In the genomic region with DNA sequence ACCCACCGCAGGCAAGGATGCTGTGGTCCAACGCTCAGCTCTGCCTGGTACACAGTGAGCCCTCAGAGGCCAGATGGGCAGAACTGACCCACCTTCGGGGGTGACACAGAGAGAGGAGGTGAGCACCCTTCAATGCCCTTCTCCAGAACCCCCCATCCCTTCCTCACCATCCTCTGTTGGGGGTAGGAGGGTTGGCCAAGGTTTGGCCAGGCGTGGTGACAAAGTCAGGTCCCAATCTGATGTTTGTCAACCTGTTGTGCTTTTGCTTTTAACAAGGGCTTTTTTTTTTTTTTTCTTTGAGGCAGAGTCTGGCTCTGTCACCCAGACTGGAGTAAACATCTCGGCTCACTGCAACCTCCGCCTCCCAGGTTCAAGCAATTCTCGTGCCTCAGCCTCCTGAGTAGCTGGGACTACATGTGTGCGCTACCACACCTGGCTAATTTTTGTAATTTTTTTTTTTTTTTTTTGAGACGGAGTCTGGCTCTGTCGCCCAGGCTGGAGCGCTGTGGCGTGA, we compare ENCODE assay signal across 17 cellular contexts. TPM values are rescaled to one million over a fixed set of nuclear protein-coding genes. Genes with fewer than 3 reads are reported as not detected.
A peak's percentile ranks its signal among the peaks of the same experiment; 100 is the strongest.
DNase-seq lines count a peak whose midpoint lies in the region; ATAC-seq and TF ChIP-seq lines count a peak whose summit lies in the region.
"Had no signal": no experiment of that assay in that cellular context is flagged by ENCODE, and none has a peak within 500 bp of the region (broad histone marks: within the 10 kb centered on the region; RNA-seq: fewer than 3 reads in every experiment).

No MANE protein-coding gene starts in this region.

- no peak overlapping the region for H2BK5ac ChIP-seq in IMR-90 (ENCODE audit: low read depth, low read length, poor library complexity, severe bottlenecking)
- no peak overlapping the region for H2BK5ac ChIP-seq in H9 (ENCODE audit: insufficient read length, low read length)

- H4K20me1 ChIP-seq in IMR-90 (ENCODE audit: insufficient read depth, low read length) (peaks cover 14% of the 10 kb centered on the region), H9 (ENCODE audit: control insufficient read depth, insufficient read depth, insufficient read length) (no peaks in the 10 kb centered on the region)

- H3K4ac ChIP-seq in IMR-90 (ENCODE audit: low read depth, low read length), result peak overlapping the region; percentile 8
- H3K4ac ChIP-seq in H9 (ENCODE audit: low read depth, low read length), result no peak overlapping the region

- H3K9ac ChIP-seq in IMR-90 (ENCODE audit: low read depth, low read length), result no peak overlapping the region
- H3K9ac ChIP-seq in H9 (ENCODE audit: extremely low read depth, insufficient read length, low read length), result no peak overlapping the region

- TF ChIP-seq CTCF in IMR-90 (conservative IDR thresholded peaks at IDR 0.05; ENCODE audit: low read depth, low read length) (no peak), ascending aorta (IDR thresholded peaks at IDR 0.05) (no peak), H9 (conservative IDR thresholded peaks at IDR 0.05) (no peak)

- ATAC-seq in IMR-90 (ENCODE audit: low read depth) (no peak), GM21786 (IDR thresholded peaks at IDR 0.05; ENCODE audit: unreplicated experiment) (no peak)
- peak; percentile 2 to 5 for ATAC-seq in stimulated activated naive B cell treated with anti-CD40 and anti-IgM and Interleukin-4, amounts not matched to agents 10 μg/mL and 1 μg/mL and 100 μg/mL, for 72 hours (replicated peaks)
- ATAC-seq: effector memory CD8-positive, alpha-beta T cell had no signal

- H3K23ac ChIP-seq in IMR-90 (ENCODE audit: low read depth, low read length), result no peak overlapping the region; the same call in 1 of the 2 replicates
- H3K23ac ChIP-seq in H9 (ENCODE audit: insufficient read length, low read depth, low read length), result no peak overlapping the region

- H3K4me3 ChIP-seq in IMR-90 (ENCODE audit: insufficient read depth, low read depth, low read length), result no peak overlapping the region
- H3K4me3 ChIP-seq in ascending aorta, result no peak overlapping the region
- H3K4me3 ChIP-seq: adrenal gland, uterus had no signal

- H3K27me3 Mint-ChIP-seq in activated CD4-positive, alpha-beta T cell treated with anti-CD3 and anti-CD28 coated beads, Interleukin-2, amount 10 ng/mL, durations not matched to agents 7 days and 5 days, result no peaks in the 10 kb centered on the region
- H3K27me3 Mint-ChIP-seq in stimulated activated naive B cell treated with anti-CD40 and anti-IgM and Interleukin-4, amounts not matched to agents 10 μg/mL and 1 μg/mL and 100 μg/mL, for 72 hours, result no peaks in the 10 kb centered on the region
- peaks cover 11% of the 10 kb centered on the region for H3K27me3 Mint-ChIP-seq in H9 (ENCODE audit: low read depth)

- H3K18ac ChIP-seq in IMR-90 (ENCODE audit: low read depth, low read length), result peak overlapping the region; percentile 20; the same call in 1 of the 2 replicates
- H3K18ac ChIP-seq in H9 (ENCODE audit: insufficient read length, low read depth, low read length), result no peak overlapping the region

- H3K36me3 Mint-ChIP-seq in activated CD4-positive, alpha-beta T cell treated with anti-CD3 and anti-CD28 coated beads, Interleukin-2, amount 10 ng/mL, durations not matched to agents 7 days and 5 days (ENCODE audit: low read depth), result peaks cover 6% of the 10 kb centered on the region
- peaks cover 48 to 54% of the 10 kb centered on the region in 2 donors for H3K36me3 Mint-ChIP-seq in stimulated activated naive B cell treated with anti-CD40 and anti-IgM and Interleukin-4, amounts not matched to agents 10 μg/mL and 1 μg/mL and 100 μg/mL, for 72 hours
- H3K36me3 Mint-ChIP-seq in H9 (ENCODE audit: insufficient read depth in 1 of 3, low read depth in 3 of 3), result no peaks in the 10 kb centered on the region

- H2AFZ ChIP-seq in IMR-90 (replicated peaks; ENCODE audit: low read length, poor library complexity) (no peak overlapping the region), H9 (ENCODE audit: low read length) (no peak overlapping the region)

- H2AK5ac ChIP-seq in IMR-90 (ENCODE audit: low read depth, low read length), result peak overlapping the region; percentile 84
- H2AK5ac ChIP-seq in H9 (ENCODE audit: insufficient read length, low read length), result no peak overlapping the region

- 0 out of 2 replicates have a peak overlapping the region, but pooled peaks have one; percentile 33 for H3K14ac ChIP-seq in IMR-90 (replicated peaks; ENCODE audit: low read depth, low read length)
- no peak overlapping the region for H3K14ac ChIP-seq in H9 (ENCODE audit: insufficient read depth, low read length)

- H4K8ac ChIP-seq in IMR-90 (ENCODE audit: low read depth in 2 of 2, low read length in 2 of 2) (peak overlapping the region in 1 of 2 experiments; percentile 47; a peak in 1 of 4 replicates), H9 (replicated peaks; ENCODE audit: insufficient read length, low read depth, low read length) (no peak overlapping the region)

- no peak overlapping the region for H3K56ac ChIP-seq in IMR-90 (ENCODE audit: extremely low read depth, insufficient read depth, low read length)
- no peak overlapping the region for H3K56ac ChIP-seq in H9 (ENCODE audit: insufficient read length, low read depth, low read length)

- H2BK20ac ChIP-seq in IMR-90 (ENCODE audit: low read depth, low read length) (peak overlapping the region; percentile 5), H9 (ENCODE audit: low read depth, low read length, poor library complexity, severe bottlenecking) (no peak overlapping the region)

- BruUV-seq in IMR-90 (replicated peaks; lab: Mats Ljungman, UMichigan), result no TSS peak

- H4K5ac ChIP-seq in IMR-90 (ENCODE audit: low read depth, low read length) (no peak overlapping the region), H9 (ENCODE audit: insufficient read length, low read depth, low read length) (no peak overlapping the region)

- no peak overlapping the region for H3K4me2 ChIP-seq in IMR-90 (ENCODE audit: low read depth, low read length)
- H3K4me2 ChIP-seq in H9 (ENCODE audit: insufficient read depth, insufficient read length, low read length), result no peak overlapping the region

- dilution Hi-C loops in IMR-90 (cut with HindIII; ENCODE audit: low sequenced_read_pairs, unreplicated experiment), result no loop called here

- H3K79me2 ChIP-seq in H9 (ENCODE audit: insufficient read depth, low read length), result no peaks in the 10 kb centered on the region

- no peak overlapping the region for H3T11ph ChIP-seq in H9 (ENCODE audit: low read length)

- CTCF ChIA-PET in activated CD4-positive, alpha-beta T cell treated with anti-CD3 and anti-CD28 coated beads, Interleukin-2, amount 10 ng/mL, durations not matched to agents 7 days and 5 days (lab: Charles Lee), result interaction anchor here (0.6 to 2.7 kb wide), 12 partner anchors 9 to 110 kb away, joined by 3 to 20 read pairs (median 6); a partner anchor contains a TSS
- CTCF ChIA-PET in IMR-90 (lab: Yijun Ruan, JAX), result interaction anchor here (1.7 to 2.0 kb wide), 2 partner anchors 42 to 44 kb away, joined by 4 to 18 read pairs; a partner anchor contains a TSS

- H3K27ac ChIP-seq in IMR-90 (ENCODE audit: insufficient read depth, low read length), result no peak overlapping the region
- peak overlapping the region; percentile 30 to 39 for H3K27ac ChIP-seq in ascending aorta
- no peak overlapping the region for H3K27ac ChIP-seq in H9 (ENCODE audit: insufficient read length, low read depth, low read length)
- H3K27ac ChIP-seq: adrenal gland, uterus had no signal

- peak; percentile 22 for DNase-seq in activated CD4-positive, alpha-beta T cell treated with anti-CD3 and anti-CD28 coated beads, Interleukin-2, amount 10 ng/mL, durations not matched to agents 7 days and 5 days
- no peak for DNase-seq in activated CD4-positive, alpha-beta T cell treated with anti-CD3 and anti-CD28 coated beads for 1 hour
- no peak for DNase-seq in IMR-90
- DNase-seq in ascending aorta (ENCODE audit: low spot score in 2 of 2), result no peak
- peak; percentile 42 for DNase-seq in stimulated activated naive B cell treated with anti-CD40 and anti-IgM and Interleukin-4, amounts not matched to agents 10 μg/mL and 1 μg/mL and 100 μg/mL, for 72 hours
- DNase-seq in H9, result no peak
- DNase-seq in posterior vena cava (ENCODE audit: low spot score), result no peak
- DNase-seq: effector memory CD8-positive, alpha-beta T cell; SIG-M5; uterus had no signal

- H3K36me3 ChIP-seq in IMR-90 (ENCODE audit: control insufficient read depth, insufficient read depth, low read length) (no peaks in the 10 kb centered on the region), ascending aorta (peaks cover 0 to 8% of the 10 kb centered on the region in 2 donors)
- H3K36me3 ChIP-seq: adrenal gland, uterus had no signal

- H2BK15ac ChIP-seq in IMR-90 (ENCODE audit: low read depth, low read length) (peak overlapping the region; percentile 62; the same call in 1 of the 3 replicates), H9 (ENCODE audit: low read depth, low read length) (no peak overlapping the region)

- H2AK9ac ChIP-seq in IMR-90 (replicated peaks; ENCODE audit: low read depth, low read length, poor library complexity), result peak overlapping the region; percentile 23

- peaks cover 15% of the 10 kb centered on the region; the same call in 1 of the 2 replicates for H3K9me1 ChIP-seq in IMR-90 (ENCODE audit: insufficient read depth, low read length)

- in situ Hi-C loops in IMR-90 (cut with MboI; ENCODE audit: low sequenced_read_pairs), result no loop called here

- H3K4me1 Mint-ChIP-seq in activated CD4-positive, alpha-beta T cell treated with anti-CD3 and anti-CD28 coated beads, Interleukin-2, amount 10 ng/mL, durations not matched to agents 7 days and 5 days, result peaks cover 81% of the 10 kb centered on the region
- H3K4me1 Mint-ChIP-seq in stimulated activated naive B cell treated with anti-CD40 and anti-IgM and Interleukin-4, amounts not matched to agents 10 μg/mL and 1 μg/mL and 100 μg/mL, for 72 hours, result peaks cover 64 to 86% of the 10 kb centered on the region in 2 donors
- H3K4me1 Mint-ChIP-seq in H9, result peaks cover 11 to 27% of the 10 kb centered on the region in 2 experiments; a peak in 3 of 4 replicates

- intact Hi-C loops in IMR-90 (cut with micrococcal nuclease) (loop anchor here (10.0 kb wide), 1 partner anchor 127 kb away; a partner anchor contains a TSS), ascending aorta (cut with DNase I) (no loop called here), posterior vena cava (cut with DNase I) (loop anchor here in 1 of 2 donors (10.0 kb wide), 1 partner anchor 107 kb away; no protein-coding TSS in a partner anchor)

- no peak for TF ChIP-seq RAD21 in IMR-90 (IDR thresholded peaks at IDR 0.05; ENCODE audit: low read length)

- no peaks in the 10 kb centered on the region for H3K23me2 ChIP-seq in H9 (ENCODE audit: insufficient read length, low read depth, low read length, poor library complexity, severe bottlenecking)

- H3K9me3 Mint-ChIP-seq in activated CD4-positive, alpha-beta T cell treated with anti-CD3 and anti-CD28 coated beads, Interleukin-2, amount 10 ng/mL, durations not matched to agents 7 days and 5 days, result no peaks in the 10 kb centered on the region
- H3K9me3 Mint-ChIP-seq in stimulated activated naive B cell treated with anti-CD40 and anti-IgM and Interleukin-4, amounts not matched to agents 10 μg/mL and 1 μg/mL and 100 μg/mL, for 72 hours, result peaks cover 0 to 1% of the 10 kb centered on the region in 2 donors
- no peaks in the 10 kb centered on the region for H3K9me3 Mint-ChIP-seq in H9
- H3K9me3 Mint-ChIP-seq: central memory CD8-positive, alpha-beta T cell; effector memory CD8-positive, alpha-beta T cell had no signal

- peak overlapping the region; percentile 92 for H3K27ac Mint-ChIP-seq in activated CD4-positive, alpha-beta T cell treated with anti-CD3 and anti-CD28 coated beads, Interleukin-2, amount 10 ng/mL, durations not matched to agents 7 days and 5 days
- peak overlapping the region; percentile 98 for H3K27ac Mint-ChIP-seq in stimulated activated naive B cell treated with anti-CD40 and anti-IgM and Interleukin-4, amounts not matched to agents 10 μg/mL and 1 μg/mL and 100 μg/mL, for 72 hours
- H3K27ac Mint-ChIP-seq in H9, result no peak overlapping the region

- WGBS in IMR-90 (ENCODE audit: extremely low coverage in 2 of 2, insufficient read length in 1 of 2), 2 experiments, result 100% methylated on average over 3 of the region's 12 CpGs; no CpG with 5 or more reads in 1 of the 2 experiments
- no CpG with 5 or more reads among the region's 12 CpGs for WGBS in H9 (ENCODE audit: extremely low coverage, insufficient read length, low lambda C conversion rate)

- POLR2A ChIA-PET in activated CD4-positive, alpha-beta T cell treated with anti-CD3 and anti-CD28 coated beads, Interleukin-2, amount 10 ng/mL, durations not matched to agents 7 days and 5 days (lab: Charles Lee), result interaction anchor here (0.6 to 1.1 kb wide), 3 partner anchors 20 to 90 kb away, joined by 3 to 5 read pairs (median 4); a partner anchor contains a TSS
- POLR2A ChIA-PET in IMR-90 (lab: Charles Lee; ENCODE audit: unreplicated experiment), result no interaction called here

- H2BK120ac ChIP-seq in IMR-90 (ENCODE audit: low read depth, low read length) (peak overlapping the region; percentile 42), H9 (ENCODE audit: low read depth, low read length, poor library complexity, severe bottlenecking) (no peak overlapping the region)

- H2BK12ac ChIP-seq in H9 (ENCODE audit: insufficient read length, low read depth, low read length), result no peak overlapping the region

- H3K27me3 ChIP-seq in IMR-90 (ENCODE audit: control insufficient read depth, insufficient read depth, low read length) (no peaks in the 10 kb centered on the region), ascending aorta (no peaks in the 10 kb centered on the region), H9 (ENCODE audit: insufficient read depth, low read length) (no peaks in the 10 kb centered on the region)
- H3K27me3 ChIP-seq: adrenal gland, uterus had no signal

- no peak for TF ChIP-seq POLR2A in IMR-90 (IDR thresholded peaks at IDR 0.05; ENCODE audit: low read depth, low read length)

- no peak overlapping the region for H3K4me3 Mint-ChIP-seq in activated CD4-positive, alpha-beta T cell treated with anti-CD3 and anti-CD28 coated beads, Interleukin-2, amount 10 ng/mL, durations not matched to agents 7 days and 5 days
- H3K4me3 Mint-ChIP-seq in stimulated activated naive B cell treated with anti-CD40 and anti-IgM and Interleukin-4, amounts not matched to agents 10 μg/mL and 1 μg/mL and 100 μg/mL, for 72 hours, result peak overlapping the region in 1 of 2 donors; percentile 68
- no peak overlapping the region for H3K4me3 Mint-ChIP-seq in H9
- H3K4me3 Mint-ChIP-seq: effector memory CD8-positive, alpha-beta T cell had no signal

- peaks cover 27% of the 10 kb centered on the region for H3K4me1 ChIP-seq in IMR-90 (ENCODE audit: control insufficient read depth, insufficient read depth, low read length)
- H3K4me1 ChIP-seq in ascending aorta, result peaks cover 16 to 36% of the 10 kb centered on the region in 2 donors
- no peaks in the 10 kb centered on the region; the same call in 1 of the 2 replicates for H3K4me1 ChIP-seq in H9 (ENCODE audit: insufficient read depth, low read length)

- H4K91ac ChIP-seq in IMR-90 (ENCODE audit: insufficient read depth, low read depth, low read length) (peak overlapping the region; percentile 51; the same call in 1 of the 2 replicates), H9 (ENCODE audit: insufficient read length, low read depth, low read length) (no peak overlapping the region)

- H3K79me1 ChIP-seq in IMR-90 (ENCODE audit: low read depth in 1 of 2, low read length in 2 of 2) (peaks cover 0 to 6% of the 10 kb centered on the region in 2 experiments; a peak in 1 of 4 replicates), H9 (ENCODE audit: insufficient read depth, low read depth, low read length, poor library complexity, severe bottlenecking) (no peaks in the 10 kb centered on the region)

- no peaks in the 10 kb centered on the region for H3K9me3 ChIP-seq in IMR-90 (ENCODE audit: control insufficient read depth, insufficient read depth, low read length)
- H3K9me3 ChIP-seq in ascending aorta, result no peaks in the 10 kb centered on the region
- no peaks in the 10 kb centered on the region for H3K9me3 ChIP-seq in H9 (ENCODE audit: control insufficient read depth, low read depth, low read length)
- H3K9me3 ChIP-seq: adrenal gland, uterus had no signal

RNA-seq across cellular contexts. Expression of a gene that starts 7.3 kb away (rescaled TPM):
- 10 to 100 TPM; 14.0 to 14.7 TPM for total RNA-seq in activated CD4-positive, alpha-beta T cell treated with anti-CD3 and anti-CD28 coated beads, Interleukin-2, amount 10 ng/mL, durations not matched to agents 7 days and 5 days
- total RNA-seq in IMR-90 (2012; rRNA removed) (0.54 and 0.56 TPM in 2 replicates), ascending aorta (120 TPM), H9 (2021) (not detected in 2 replicates), posterior vena cava (10 to 100 TPM; 17.3 to 29.8 TPM)
- polyA plus RNA-seq in IMR-90 (2012; rRNA removed), result 4.9 and 5.3 TPM in 2 replicates
- 2.8 and 7.8 TPM in 2 replicates for polyA plus RNA-seq in IMR-90 (2012; cell fraction: cytosol; rRNA removed)
- 18.1 and 39.4 TPM in 2 replicates for polyA plus RNA-seq in IMR-90 (2012; cell fraction: nucleus; rRNA removed; ENCODE audit: low replicate concordance)
- total RNA-seq: HepG2, renal cortical epithelial cell had no signal
- polyA plus RNA-seq: HepG2, neural cell had no signal

RNA-seq across cellular contexts. Expression of a gene that starts 16.5 kb away (rescaled TPM):
- total RNA-seq in activated CD4-positive, alpha-beta T cell treated with anti-CD3 and anti-CD28 coated beads, Interleukin-2, amount 10 ng/mL, durations not matched to agents 7 days and 5 days, result 100 to 1,000 TPM; 700 to 784 TPM
- total RNA-seq in IMR-90 (2012; rRNA removed) (91.6 and 197 TPM in 2 replicates), ascending aorta (159 TPM), H9 (2021) (339 and 343 TPM in 2 replicates), posterior vena cava (100 to 1,000 TPM; 182 to 244 TPM)
- 467 and 501 TPM in 2 replicates for polyA plus RNA-seq in IMR-90 (2012; rRNA removed)
- 414 and 485 TPM in 2 replicates for polyA plus RNA-seq in IMR-90 (2012; cell fraction: cytosol; rRNA removed)
- polyA plus RNA-seq in IMR-90 (2012; cell fraction: nucleus; rRNA removed; ENCODE audit: low replicate concordance), result 233 and 354 TPM in 2 replicates

RNA-seq across cellular contexts. Expression of a gene that starts 18.4 kb away (rescaled TPM):
- not detected for total RNA-seq in activated CD4-positive, alpha-beta T cell treated with anti-CD3 and anti-CD28 coated beads, Interleukin-2, amount 10 ng/mL, durations not matched to agents 7 days and 5 days
- total RNA-seq in IMR-90 (2012; rRNA removed), result not detected in 2 replicates
- not detected in 2 replicates for polyA plus RNA-seq in IMR-90 (2012; rRNA removed)
- not detected in 2 replicates for polyA plus RNA-seq in IMR-90 (2012; cell fraction: cytosol; rRNA removed)
- polyA plus RNA-seq in IMR-90 (2012; cell fraction: nucleus; rRNA removed; ENCODE audit: low replicate concordance), result not detected in 2 replicates
- not detected for total RNA-seq in ascending aorta
- not detected in 2 replicates for total RNA-seq in H9 (2021)
- not detected for total RNA-seq in posterior vena cava
- total RNA-seq: G401, HepG2, renal cortical epithelial cell, uterus had no signal
- polyA plus RNA-seq: adrenal gland, HepG2, neural cell had no signal

RNA-seq across cellular contexts. Expression of a gene that starts 43.4 kb away (rescaled TPM):
- under 1 TPM; 0.31 to 0.42 TPM for total RNA-seq in activated CD4-positive, alpha-beta T cell treated with anti-CD3 and anti-CD28 coated beads, Interleukin-2, amount 10 ng/mL, durations not matched to agents 7 days and 5 days
- total RNA-seq in IMR-90 (2012; rRNA removed) (1.6 and 1.9 TPM in 2 replicates), ascending aorta (104 TPM), H9 (2021) (0.87 and 1.1 TPM in 2 replicates), posterior vena cava (100 to 1,000 TPM in 1 of 2 donors, 10 to 100 TPM in 1; 72.0 to 122 TPM)
- polyA plus RNA-seq in IMR-90 (2012; rRNA removed), result 4.9 and 5.7 TPM in 2 replicates
- 3.0 and 6.6 TPM in 2 replicates for polyA plus RNA-seq in IMR-90 (2012; cell fraction: cytosol; rRNA removed)
- polyA plus RNA-seq in IMR-90 (2012; cell fraction: nucleus; rRNA removed; ENCODE audit: low replicate concordance), result 6.5 and 7.5 TPM in 2 replicates
- total RNA-seq: renal cortical epithelial cell had no signal
- polyA plus RNA-seq: HepG2 had no signal

Comparison
In these comparisons a context has a peak if more than half of its experiments do, and no peak if none do; other contexts are left out.
1. DNase-seq: peak in activated CD4-positive, alpha-beta T cell treated with anti-CD3 and anti-CD28 coated beads, Interleukin-2, amount 10 ng/mL, durations not matched to agents 7 days and 5 days (single experiment) and stimulated activated naive B cell treated with anti-CD40 and anti-IgM and Interleukin-4, amounts not matched to agents 10 μg/mL and 1 μg/mL and 100 μg/mL, for 72 hours (single experiment); none in activated CD4-positive, alpha-beta T cell treated with anti-CD3 and anti-CD28 coated beads for 1 hour (single experiment), IMR-90 (single experiment), ascending aorta (0 of 2), H9 (single experiment) and posterior vena cava (single experiment).
2. H3K27ac Mint-ChIP-seq: peak in activated CD4-positive, alpha-beta T cell treated with anti-CD3 and anti-CD28 coated beads, Interleukin-2, amount 10 ng/mL, durations not matched to agents 7 days and 5 days (single experiment) and stimulated activated naive B cell treated with anti-CD40 and anti-IgM and Interleukin-4, amounts not matched to agents 10 μg/mL and 1 μg/mL and 100 μg/mL, for 72 hours (single experiment); none in H9 (0 of 3).
3. ATAC-seq: peak in stimulated activated naive B cell treated with anti-CD40 and anti-IgM and Interleukin-4, amounts not matched to agents 10 μg/mL and 1 μg/mL and 100 μg/mL, for 72 hours (2 of 2); none in IMR-90 (single experiment) and GM21786 (single experiment).
4. H3K27ac ChIP-seq: peak in ascending aorta (2 of 2); none in IMR-90 (single experiment) and H9 (single experiment).